ENCODE assay signal across 16 cellular contexts in genomic region chr17:78230996-78231931, GRCh38. TPM values are rescaled to one million over a fixed set of nuclear protein-coding genes. Genes with fewer than 3 reads are reported as not detected.
DNase-seq lines count a peak whose midpoint lies in the region; ATAC-seq and TF ChIP-seq lines count a peak whose summit lies in the region.
"Had no signal": no experiment of that assay in that cellular context is flagged by ENCODE, and none has a peak within 500 bp of the region (broad histone marks: within the 10 kb centered on the region; RNA-seq: fewer than 3 reads in every experiment).

Gene TMEM235 (plus strand): TSS chr17:78231631. CDS start chr17:78232024, 393 bp downstream.

- ATAC-seq in T-cell (replicated peaks in 1 of 4): no peak
- ATAC-seq: left cardiac atrium had no signal

- H3K27ac Mint-ChIP-seq in activated CD4-positive, alpha-beta T cell treated with anti-CD3 and anti-CD28 coated beads, Interleukin-2, amount 10 ng/mL, durations not matched to agents 24 days and 14 days: no peak within 1 kb of the TSS
- H3K27ac Mint-ChIP-seq in brain (peak within 1 kb of the TSS in 1 of 5 experiments; percentile 80), T-cell (no peak within 1 kb of the TSS)
- H3K27ac Mint-ChIP-seq: dendritic cell treated with granulocyte-macrophage colony-stimulating factor and Interleukin-4, amounts not matched to agents 40 ng/mL and 50 ng/mL, for 4 days; natural killer cell had no signal

- DNase-seq in activated CD4-positive, alpha-beta T cell treated with anti-CD3 and anti-CD28 coated beads, Interleukin-2, amount 10 ng/mL, durations not matched to agents 24 days and 14 days: no peak
- DNase-seq in activated CD4-positive, alpha-beta T cell treated with anti-CD3 and anti-CD28 coated beads, Interleukin-2, amount 50 U/mL, for 1 hour: no peak
- DNase-seq in NCI-H1694 (lab: John Stamatoyannopoulos, UW) (no peak), NCI-H524 treated with DMSO at 0.1 percent for 48 hours (lab: John Stamatoyannopoulos, UW) (no peak), T-cell (no peak)
- DNase-seq: DMS153, left cardiac atrium, natural killer cell, thyroid gland had no signal

- POLR2A ChIA-PET in T-cell (lab: Charles Lee): no interaction called here

- H3K27ac ChIP-seq in layer of hippocampus (ENCODE audit: low read depth, low read length): peak within 1 kb of the TSS; percentile 99
- H3K27ac ChIP-seq in temporal lobe (ENCODE audit: low read depth, low read length): peak within 1 kb of the TSS; percentile 99
- H3K27ac ChIP-seq: SK-N-MC, thyroid gland had no signal

- peak within 1 kb of the TSS; percentile 52 for H3K4me3 Mint-ChIP-seq in activated CD4-positive, alpha-beta T cell treated with anti-CD3 and anti-CD28 coated beads, Interleukin-2, amount 10 ng/mL, durations not matched to agents 24 days and 14 days
- H3K4me3 Mint-ChIP-seq in brain (peak within 1 kb of the TSS in 3 of 5 experiments; percentile 23 to 73 (median 49)), T-cell (peak within 1 kb of the TSS in 1 of 3 donors; percentile 58)
- H3K4me3 Mint-ChIP-seq: dendritic cell treated with granulocyte-macrophage colony-stimulating factor and Interleukin-4, amounts not matched to agents 40 ng/mL and 50 ng/mL, for 4 days; natural killer cell had no signal

- intact Hi-C loops in activated CD4-positive, alpha-beta T cell treated with anti-CD3 and anti-CD28 coated beads, Interleukin-2, amount 10 ng/mL, durations not matched to agents 24 days and 14 days (cut with micrococcal nuclease): no loop called here

- no peak for TF ChIP-seq CTCF in brain (conservative IDR thresholded peaks at IDR 0.05)

- H3K36me3 Mint-ChIP-seq in activated CD4-positive, alpha-beta T cell treated with anti-CD3 and anti-CD28 coated beads, Interleukin-2, amount 10 ng/mL, durations not matched to agents 24 days and 14 days (ENCODE audit: low read depth): no peaks in the 10 kb centered on the region
- H3K36me3 Mint-ChIP-seq in brain (no peaks in the 10 kb centered on the region), T-cell (no peaks in the 10 kb centered on the region)
- H3K36me3 Mint-ChIP-seq: natural killer cell had no signal

- H3K27me3 ChIP-seq in layer of hippocampus (ENCODE audit: control insufficient read depth, insufficient read depth, low read length): peaks cover 7% of the 10 kb centered on the region
- H3K27me3 ChIP-seq: thyroid gland had no signal

- peaks cover 37% of the 10 kb centered on the region for H3K27me3 Mint-ChIP-seq in activated CD4-positive, alpha-beta T cell treated with anti-CD3 and anti-CD28 coated beads, Interleukin-2, amount 10 ng/mL, durations not matched to agents 24 days and 14 days
- H3K27me3 Mint-ChIP-seq in brain: peaks cover 54% of the 10 kb centered on the region
- peaks cover 26 to 34% of the 10 kb centered on the region in 2 donors for H3K27me3 Mint-ChIP-seq in T-cell

- H3K4me1 Mint-ChIP-seq in activated CD4-positive, alpha-beta T cell treated with anti-CD3 and anti-CD28 coated beads, Interleukin-2, amount 10 ng/mL, durations not matched to agents 24 days and 14 days: peaks cover 10% of the 10 kb centered on the region
- H3K4me1 Mint-ChIP-seq in brain: peaks cover 29% of the 10 kb centered on the region
- H3K4me1 Mint-ChIP-seq in T-cell: peaks cover 16 to 18% (median 16%) of the 10 kb centered on the region in 3 donors

- CTCF ChIA-PET in T-cell (lab: Charles Lee): no interaction called here

- H3K9me3 Mint-ChIP-seq in activated CD4-positive, alpha-beta T cell treated with anti-CD3 and anti-CD28 coated beads, Interleukin-2, amount 10 ng/mL, durations not matched to agents 24 days and 14 days: no peaks in the 10 kb centered on the region
- H3K9me3 Mint-ChIP-seq in brain (peaks cover 0 to 2% (median 0%) of the 10 kb centered on the region in 5 experiments), T-cell (no peaks in the 10 kb centered on the region)
- H3K9me3 Mint-ChIP-seq: dendritic cell treated with granulocyte-macrophage colony-stimulating factor and Interleukin-4, amounts not matched to agents 40 ng/mL and 50 ng/mL, for 4 days; natural killer cell had no signal

RNA-seq across cellular contexts. Expression of gene TMEM235, which starts in this region (rescaled TPM):
- not detected in 2 replicates for total RNA-seq in activated CD4-positive, alpha-beta T cell treated with anti-CD3 and anti-CD28 coated beads, Interleukin-2, amount 10 ng/mL, durations not matched to agents 24 days and 14 days
- polyA plus RNA-seq in brain (ENCODE audit: insufficient read depth, low read depth, low replicate concordance): 9.8 TPM
- not detected for total RNA-seq in temporal lobe
- total RNA-seq in T-cell: not detected
- total RNA-seq: fibroblast of villous mesenchyme, left cardiac atrium, LHCN-M2, natural killer cell, thyroid gland had no signal
